Comparison of ENCODE assay signal across 33 cellular contexts in genomic region chr13:107582171-107582570, GRCh38.
"Had no signal": no experiment of that assay in that cellular context is flagged by ENCODE, and none has a peak within 500 bp of the region (broad histone marks: within the 10 kb centered on the region; RNA-seq: fewer than 3 reads in every experiment).

No MANE protein-coding gene starts in this region.

- H3K27ac ChIP-seq: adrenal gland, ascending aorta, body of pancreas, brain microvascular endothelial cell, breast epithelium, cardiac muscle cell had no signal

- FAIRE-seq: astrocyte, bronchial epithelial cell, colon had no signal

- H3K27me3 ChIP-seq: adrenal gland, ascending aorta, body of pancreas, brain microvascular endothelial cell, breast epithelium, cardiac muscle cell had no signal

- ATAC-seq: activated naive CD4-positive, alpha-beta T cell treated with anti-CD3 and anti-CD28 coated beads, Interleukin-2, amount 50 U/mL, for 72 hours; activated naive CD8-positive, alpha-beta T cell treated with anti-CD3 and anti-CD28 coated beads, Interleukin-2, amount 50 U/mL, for 24 hours; activated T-cell treated with anti-CD3 and anti-CD28 coated beads, Interleukin-2, amount 50 U/mL, for 4 hours; activated T-cell treated with anti-CD3 and anti-CD28 coated beads, Interleukin-2, amount 50 U/mL, for 72 hours; activated T-helper 17 cell treated with anti-CD3 and anti-CD28 coated beads, Interleukin-2, amount 50 U/mL, for 72 hours; body of pancreas had no signal

- DNase-seq: activated effector memory CD4-positive, alpha-beta T cell treated with anti-CD3 and anti-CD28 coated beads, Interleukin-2, amount 50 U/mL, for 16 hours; activated effector memory CD4-positive, alpha-beta T cell treated with Interleukin-2 at 50 U/mL for 16 hours; activated gamma-delta T cell; activated gamma-delta T cell treated with Interleukin-2 at 50 U/mL for 16 hours; activated naive CD4-positive, alpha-beta T cell; activated naive CD4-positive, alpha-beta T cell treated with anti-CD3 and anti-CD28 coated beads for 36 hours; activated naive CD4-positive, alpha-beta T cell treated with anti-CD3 and anti-CD28 coated beads, Interleukin-2, amount 10 ng/mL, durations not matched to agents 7 days and 5 days; activated naive CD4-positive, alpha-beta T cell treated with anti-CD3 and anti-CD28 coated beads, Interleukin-2, amount 50 U/mL, for 16 hours; activated naive CD4-positive, alpha-beta T cell treated with Interleukin-2 at 50 U/mL for 16 hours; activated naive CD8-positive, alpha-beta T cell treated with anti-CD3 and anti-CD28 coated beads for 36 hours; activated naive CD8-positive, alpha-beta T cell treated with anti-CD3 and anti-CD28 coated beads, Interleukin-2, amount 10 ng/mL, durations not matched to agents 7 days and 5 days; activated naive CD8-positive, alpha-beta T cell treated with anti-CD3 and anti-CD28 coated beads, Interleukin-2, amount 50 U/mL, for 24 hours; activated T-cell treated with anti-CD3 and anti-CD28 coated beads, Interleukin-2, amount 50 U/mL, for 4 hours; activated T-cell treated with anti-CD3 and anti-CD28 coated beads, Interleukin-2, amount 50 U/mL, for 48 hours; activated T-cell treated with anti-CD3 and anti-CD28 coated beads, Interleukin-2, amount 50 U/mL, for 72 hours; adrenal gland; amniotic stem cell; amygdala; anterior cingulate cortex; aorta; body of pancreas; brain microvascular endothelial cell; caudate nucleus; central memory CD4-positive, alpha-beta T cell; cerebellar nuclear complex had no signal

- H3K4me1 ChIP-seq: adrenal gland, ascending aorta, body of pancreas, breast epithelium had no signal

- H3K4me3 ChIP-seq: adrenal gland, ascending aorta, body of pancreas, breast epithelium, cardiac muscle cell had no signal

- H3K9me3 ChIP-seq: adrenal gland, ascending aorta, body of pancreas, breast epithelium had no signal

- H3K36me3 ChIP-seq: adrenal gland, ascending aorta, brain microvascular endothelial cell, breast epithelium, cardiac muscle cell had no signal
